In the genomic region with DNA sequence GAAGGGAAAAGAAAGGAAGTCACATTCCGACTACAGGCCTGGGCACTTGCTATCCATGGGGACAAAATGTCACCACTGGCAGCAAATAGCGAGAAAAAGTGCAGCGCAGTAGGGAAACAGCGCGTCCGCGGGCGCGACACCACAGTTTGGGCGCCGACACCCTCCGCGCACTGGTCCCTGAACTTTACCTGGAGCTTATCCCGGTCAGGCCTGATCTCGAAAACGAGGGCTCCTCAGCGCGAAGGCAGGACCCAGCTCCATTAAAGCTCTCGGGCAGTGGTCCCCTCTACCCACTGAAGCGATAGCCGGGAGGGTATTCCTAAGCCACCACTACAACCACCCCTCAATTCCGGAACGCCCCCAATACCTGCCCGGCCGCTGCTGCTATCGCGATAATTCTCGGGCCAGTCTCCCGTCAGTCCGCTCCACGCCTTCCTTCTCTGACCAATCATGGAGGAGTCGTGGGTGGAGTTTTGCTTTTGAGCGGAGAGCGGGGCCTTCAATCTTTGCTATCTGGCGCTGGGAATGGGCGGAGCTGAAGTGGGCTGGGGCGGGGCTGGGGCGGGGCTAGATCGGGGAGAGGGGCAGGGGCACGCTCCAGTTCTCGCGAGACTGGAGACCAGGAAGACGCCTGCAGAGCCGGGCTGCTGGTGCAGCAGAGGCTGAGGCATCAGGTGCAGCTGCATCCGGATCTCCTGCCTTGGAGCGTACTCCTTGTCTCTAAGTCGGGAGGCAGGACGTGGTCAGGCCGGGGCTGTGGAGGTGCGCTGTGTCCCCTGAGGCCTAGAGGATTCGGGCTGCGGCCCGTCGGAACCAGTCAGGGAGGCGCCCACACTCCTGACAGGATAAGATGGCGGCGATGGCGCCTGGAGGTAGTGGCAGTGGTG, we compare ENCODE assay signal across 8 cellular contexts. TPM values are rescaled to one million over a fixed set of nuclear protein-coding genes. Genes with fewer than 3 reads are reported as not detected.
DNase-seq lines count a peak whose midpoint lies in the region; TF ChIP-seq lines count a peak whose summit lies in the region.

A gene with protein sequence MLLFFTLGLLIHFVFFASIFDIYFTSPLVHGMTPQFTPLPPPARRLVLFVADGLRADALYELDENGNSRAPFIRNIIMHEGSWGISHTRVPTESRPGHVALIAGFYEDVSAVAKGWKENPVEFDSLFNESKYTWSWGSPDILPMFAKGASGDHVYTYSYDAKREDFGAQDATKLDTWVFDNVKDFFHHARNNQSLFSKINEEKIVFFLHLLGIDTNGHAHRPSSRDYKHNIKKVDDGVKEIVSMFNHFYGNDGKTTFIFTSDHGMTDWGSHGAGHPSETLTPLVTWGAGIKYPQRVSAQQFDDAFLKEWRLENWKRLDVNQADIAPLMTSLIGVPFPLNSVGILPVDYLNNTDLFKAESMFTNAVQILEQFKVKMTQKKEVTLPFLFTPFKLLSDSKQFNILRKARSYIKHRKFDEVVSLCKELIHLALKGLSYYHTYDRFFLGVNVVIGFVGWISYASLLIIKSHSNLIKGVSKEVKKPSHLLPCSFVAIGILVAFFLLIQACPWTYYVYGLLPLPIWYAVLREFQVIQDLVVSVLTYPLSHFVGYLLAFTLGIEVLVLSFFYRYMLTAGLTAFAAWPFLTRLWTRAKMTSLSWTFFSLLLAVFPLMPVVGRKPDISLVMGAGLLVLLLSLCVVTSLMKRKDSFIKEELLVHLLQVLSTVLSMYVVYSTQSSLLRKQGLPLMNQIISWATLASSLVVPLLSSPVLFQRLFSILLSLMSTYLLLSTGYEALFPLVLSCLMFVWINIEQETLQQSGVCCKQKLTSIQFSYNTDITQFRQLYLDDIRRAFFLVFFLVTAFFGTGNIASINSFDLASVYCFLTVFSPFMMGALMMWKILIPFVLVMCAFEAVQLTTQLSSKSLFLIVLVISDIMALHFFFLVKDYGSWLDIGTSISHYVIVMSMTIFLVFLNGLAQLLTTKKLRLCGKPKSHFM (minus strand): TSS at position 401 of the 887 bp plus-strand sequence. CDS start 25,703 bp downstream, outside the sequence.
A gene with protein sequence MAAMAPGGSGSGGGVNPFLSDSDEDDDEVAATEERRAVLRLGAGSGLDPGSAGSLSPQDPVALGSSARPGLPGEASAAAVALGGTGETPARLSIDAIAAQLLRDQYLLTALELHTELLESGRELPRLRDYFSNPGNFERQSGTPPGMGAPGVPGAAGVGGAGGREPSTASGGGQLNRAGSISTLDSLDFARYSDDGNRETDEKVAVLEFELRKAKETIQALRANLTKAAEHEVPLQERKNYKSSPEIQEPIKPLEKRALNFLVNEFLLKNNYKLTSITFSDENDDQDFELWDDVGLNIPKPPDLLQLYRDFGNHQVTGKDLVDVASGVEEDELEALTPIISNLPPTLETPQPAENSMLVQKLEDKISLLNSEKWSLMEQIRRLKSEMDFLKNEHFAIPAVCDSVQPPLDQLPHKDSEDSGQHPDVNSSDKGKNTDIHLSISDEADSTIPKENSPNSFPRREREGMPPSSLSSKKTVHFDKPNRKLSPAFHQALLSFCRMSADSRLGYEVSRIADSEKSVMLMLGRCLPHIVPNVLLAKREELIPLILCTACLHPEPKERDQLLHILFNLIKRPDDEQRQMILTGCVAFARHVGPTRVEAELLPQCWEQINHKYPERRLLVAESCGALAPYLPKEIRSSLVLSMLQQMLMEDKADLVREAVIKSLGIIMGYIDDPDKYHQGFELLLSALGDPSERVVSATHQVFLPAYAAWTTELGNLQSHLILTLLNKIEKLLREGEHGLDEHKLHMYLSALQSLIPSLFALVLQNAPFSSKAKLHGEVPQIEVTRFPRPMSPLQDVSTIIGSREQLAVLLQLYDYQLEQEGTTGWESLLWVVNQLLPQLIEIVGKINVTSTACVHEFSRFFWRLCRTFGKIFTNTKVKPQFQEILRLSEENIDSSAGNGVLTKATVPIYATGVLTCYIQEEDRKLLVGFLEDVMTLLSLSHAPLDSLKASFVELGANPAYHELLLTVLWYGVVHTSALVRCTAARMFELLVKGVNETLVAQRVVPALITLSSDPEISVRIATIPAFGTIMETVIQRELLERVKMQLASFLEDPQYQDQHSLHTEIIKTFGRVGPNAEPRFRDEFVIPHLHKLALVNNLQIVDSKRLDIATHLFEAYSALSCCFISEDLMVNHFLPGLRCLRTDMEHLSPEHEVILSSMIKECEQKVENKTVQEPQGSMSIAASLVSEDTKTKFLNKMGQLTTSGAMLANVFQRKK (plus strand): TSS at position 600 of the 887 bp plus-strand sequence. CDS start 251 bp downstream, at position 851.

- H3K14ac ChIP-seq in H9 (ENCODE audit: insufficient read depth, low read length), result peak within 1 kb of the TSS; percentile 89

- no peak within 1 kb of the TSS for H2BK120ac ChIP-seq in H9 (ENCODE audit: low read depth, low read length, poor library complexity, severe bottlenecking)

- peaks cover 26 to 34% of the 10 kb centered on the region in 2 experiments for H3K4me1 Mint-ChIP-seq in H9
- peaks cover 27% of the 10 kb centered on the region for H3K4me1 Mint-ChIP-seq in nephron
- H3K4me1 Mint-ChIP-seq in stimulated activated naive CD8-positive, alpha-beta T cell treated with anti-CD3 and anti-CD28 coated beads, Interleukin-15, Interleukin-2, amounts not matched to agents 100 ng/mL and 50 ng/mL, for 24 hours (ENCODE audit: low read depth), result peaks cover 57% of the 10 kb centered on the region

- H3K36me3 ChIP-seq in MG63, result no peaks in the 10 kb centered on the region; the same call in 1 of the 2 replicates

- H3K27ac Mint-ChIP-seq in H9, result peak within 1 kb of the TSS; percentile 99 to 100 (median 99)
- peak within 1 kb of the TSS; percentile 80 to 98 (median 92) for H3K27ac Mint-ChIP-seq in nephron
- peak within 1 kb of the TSS; percentile 96 for H3K27ac Mint-ChIP-seq in stimulated activated naive CD8-positive, alpha-beta T cell treated with anti-CD3 and anti-CD28 coated beads, Interleukin-15, Interleukin-2, amounts not matched to agents 100 ng/mL and 50 ng/mL, for 24 hours

- H3K79me2 ChIP-seq in H9 (ENCODE audit: insufficient read depth, low read length), result peaks cover 35% of the 10 kb centered on the region

- H3K4ac ChIP-seq in H9 (ENCODE audit: low read depth, low read length), result no peak within 1 kb of the TSS

- peaks cover 4% of the 10 kb centered on the region for H3K79me1 ChIP-seq in H9 (ENCODE audit: insufficient read depth, low read depth, low read length, poor library complexity, severe bottlenecking)

- H3K9me3 ChIP-seq in H9 (ENCODE audit: control insufficient read depth, low read depth, low read length), result no peaks in the 10 kb centered on the region
- H3K9me3 ChIP-seq in MG63, result no peaks in the 10 kb centered on the region

- H3K9ac ChIP-seq in H9 (ENCODE audit: extremely low read depth, insufficient read length, low read length), result peak within 1 kb of the TSS; percentile 93

- no peaks in the 10 kb centered on the region for H4K20me1 ChIP-seq in H9 (ENCODE audit: control insufficient read depth, insufficient read depth, insufficient read length)

- no peak within 1 kb of the TSS for H2BK20ac ChIP-seq in H9 (ENCODE audit: low read depth, low read length, poor library complexity, severe bottlenecking)

- no peak within 1 kb of the TSS for H2BK15ac ChIP-seq in H9 (ENCODE audit: low read depth, low read length)

- H3K27me3 ChIP-seq in H9 (ENCODE audit: insufficient read depth, low read length) (no peaks in the 10 kb centered on the region), MG63 (no peaks in the 10 kb centered on the region)

- TF ChIP-seq CTCF in H9 (conservative IDR thresholded peaks at IDR 0.05) (no peak), fibroblast of the aortic adventitia (IDR thresholded peaks at IDR 0.05; ENCODE audit: insufficient read depth, low read length) (no peak), nephron (IDR thresholded peaks at IDR 0.05; ENCODE audit: unreplicated experiment in 3 of 3) (no peak)

- H3K18ac ChIP-seq in H9 (ENCODE audit: insufficient read length, low read depth, low read length), result peak within 1 kb of the TSS; percentile 92

- DNase-seq in ELR (ENCODE audit: low read depth) (peak; percentile 99), H9 (peak; percentile 99), MG63 (peak; percentile 94), SHP77 treated with DMSO at 0.1 percent for 48 hours (lab: John Stamatoyannopoulos, UW) (peak; percentile 91), fibroblast of the aortic adventitia (ENCODE audit: low read depth) (peak; percentile 99)
- DNase-seq in activated effector memory CD4-positive, alpha-beta T cell treated with anti-CD3 and anti-CD28 coated beads, Interleukin-2, amount 50 U/mL, for 16 hours, result peak; percentile 97

- H3T11ph ChIP-seq in H9 (ENCODE audit: low read length), result no peak within 1 kb of the TSS

- H2BK12ac ChIP-seq in H9 (ENCODE audit: insufficient read length, low read depth, low read length), result no peak within 1 kb of the TSS

- WGBS in H9 (ENCODE audit: extremely low coverage, insufficient read length, low lambda C conversion rate), result no CpG with 5 or more reads among the region's 58 CpGs

- peak within 1 kb of the TSS; percentile 88 for H3K4me2 ChIP-seq in H9 (ENCODE audit: insufficient read depth, insufficient read length, low read length)

- H4K91ac ChIP-seq in H9 (ENCODE audit: insufficient read length, low read depth, low read length), result no peak within 1 kb of the TSS

- H3K4me3 Mint-ChIP-seq in H9 (peak within 1 kb of the TSS; percentile 98 to 100), nephron (peak within 1 kb of the TSS; percentile 92 to 100 (median 97))
- peak within 1 kb of the TSS; percentile 100 for H3K4me3 Mint-ChIP-seq in stimulated activated naive CD8-positive, alpha-beta T cell treated with anti-CD3 and anti-CD28 coated beads, Interleukin-15, Interleukin-2, amounts not matched to agents 100 ng/mL and 50 ng/mL, for 24 hours

- no peak within 1 kb of the TSS for H2AFZ ChIP-seq in H9 (ENCODE audit: low read length)

- H3K9me3 Mint-ChIP-seq in H9 (no peaks in the 10 kb centered on the region), nephron (no peaks in the 10 kb centered on the region)
- no peaks in the 10 kb centered on the region for H3K9me3 Mint-ChIP-seq in stimulated activated naive CD8-positive, alpha-beta T cell treated with anti-CD3 and anti-CD28 coated beads, Interleukin-15, Interleukin-2, amounts not matched to agents 100 ng/mL and 50 ng/mL, for 24 hours

- no peak within 1 kb of the TSS for H2AK5ac ChIP-seq in H9 (ENCODE audit: insufficient read length, low read length)

- H2BK5ac ChIP-seq in H9 (ENCODE audit: insufficient read length, low read length), result no peak within 1 kb of the TSS

- H4K5ac ChIP-seq in H9 (ENCODE audit: insufficient read length, low read depth, low read length), result peak within 1 kb of the TSS; percentile 39

- peaks cover 0 to 5% (median 1%) of the 10 kb centered on the region in 3 experiments; a peak in 4 of 7 replicates for H3K36me3 Mint-ChIP-seq in H9 (ENCODE audit: insufficient read depth in 1 of 3, low read depth in 3 of 3)
- H3K36me3 Mint-ChIP-seq in nephron (ENCODE audit: low read depth), result peaks cover 4% of the 10 kb centered on the region
- H3K36me3 Mint-ChIP-seq in stimulated activated naive CD8-positive, alpha-beta T cell treated with anti-CD3 and anti-CD28 coated beads, Interleukin-15, Interleukin-2, amounts not matched to agents 100 ng/mL and 50 ng/mL, for 24 hours (ENCODE audit: low read depth), result peaks cover 18% of the 10 kb centered on the region

- peaks cover 13% of the 10 kb centered on the region for H3K23me2 ChIP-seq in H9 (ENCODE audit: insufficient read length, low read depth, low read length, poor library complexity, severe bottlenecking)

- no peak within 1 kb of the TSS for H3K56ac ChIP-seq in H9 (ENCODE audit: insufficient read length, low read depth, low read length)

- H3K4me3 ChIP-seq in MG63 (peak within 1 kb of the TSS; percentile 97), fibroblast of the aortic adventitia (ENCODE audit: low read depth, low read length) (peak within 1 kb of the TSS; percentile 97)

- H4K8ac ChIP-seq in H9 (replicated peaks; ENCODE audit: insufficient read length, low read depth, low read length), result no peak within 1 kb of the TSS

- H3K23ac ChIP-seq in H9 (ENCODE audit: insufficient read length, low read depth, low read length), result no peak within 1 kb of the TSS

- no peaks in the 10 kb centered on the region; the same call in 1 of the 2 replicates for H3K27me3 Mint-ChIP-seq in H9 (ENCODE audit: low read depth)
- H3K27me3 Mint-ChIP-seq in nephron (ENCODE audit: low read depth), result no peaks in the 10 kb centered on the region
- H3K27me3 Mint-ChIP-seq in stimulated activated naive CD8-positive, alpha-beta T cell treated with anti-CD3 and anti-CD28 coated beads, Interleukin-15, Interleukin-2, amounts not matched to agents 100 ng/mL and 50 ng/mL, for 24 hours, result no peaks in the 10 kb centered on the region

- peak within 1 kb of the TSS; percentile 69 for H3K27ac ChIP-seq in H9 (ENCODE audit: insufficient read length, low read depth, low read length)

- H3K4me1 ChIP-seq in H9 (ENCODE audit: insufficient read depth, low read length), result no peaks in the 10 kb centered on the region; the same call in 1 of the 2 replicates

RNA-seq across cellular contexts. Expression of the first gene that starts in this region (rescaled TPM):
- total RNA-seq in H9 (2021), result 30.9 and 32.4 TPM in 2 replicates
- total RNA-seq in MG63 (2014; rRNA removed; shearing (Covaris generic); ENCODE audit: low replicate concordance), result 14.5 and 19.2 TPM in 2 replicates
- 32.7 and 44.8 TPM in 2 replicates for total RNA-seq in fibroblast of the aortic adventitia (ENCODE audit: low replicate concordance)

RNA-seq across cellular contexts. Expression of the second gene that starts in this region (rescaled TPM):
- 32.3 and 36.2 TPM in 2 replicates for total RNA-seq in H9 (2021)
- 17.2 and 31.9 TPM in 2 replicates for total RNA-seq in MG63 (2014; rRNA removed; shearing (Covaris generic); ENCODE audit: low replicate concordance)
- 44.0 and 52.0 TPM in 2 replicates for total RNA-seq in fibroblast of the aortic adventitia (ENCODE audit: low replicate concordance)

Comparison
In these comparisons a context has a peak if more than half of its experiments do, and no peak if none do; other contexts are left out.
1. Peak in every context shown above with its lines: DNase-seq, H3K4me3 ChIP-seq and H3K27ac ChIP-seq.